1 cellular context compared by ENCODE assay signal in genomic region chr1:155244368-155245162, GRCh38.
TF ChIP-seq lines count a peak whose summit lies in the region.

No MANE protein-coding gene starts in this region.

TF ChIP-seq in K562, 482 proteins besides CTCF, POLR2A, EP300 and RAD21 (continues in another document):
- no peak for TF ChIP-seq MCM3 (IDR thresholded peaks at IDR 0.05)
- no peak for TF ChIP-seq RBBP5 (IDR thresholded peaks at IDR 0.05; ENCODE audit: borderline replicate concordance, insufficient read depth, low read length, poor library complexity, severe bottlenecking)
- no peak for TF ChIP-seq ZKSCAN3 (CRISPR knock-in tag; IDR thresholded peaks at IDR 0.05)
- TF ChIP-seq FOXO4 (CRISPR knock-in tag; IDR thresholded peaks at IDR 0.05): no peak
- no peak for TF ChIP-seq ZNF583 (CRISPR knock-in tag; IDR thresholded peaks at IDR 0.05)
- TF ChIP-seq KLF13 (tag; IDR thresholded peaks at IDR 0.05; ENCODE audit: borderline replicate concordance, low read depth): peak; percentile 88; the same call in 1 of the 2 replicates
- no peak for TF ChIP-seq SIN3B (IDR thresholded peaks at IDR 0.05; ENCODE audit: low read depth)
- no peak for TF ChIP-seq BACH1 (tag; IDR thresholded peaks at IDR 0.05)
- TF ChIP-seq FIP1L1 (IDR thresholded peaks at IDR 0.05; ENCODE audit: low read depth, low read length, poor library complexity, severe bottlenecking): peak; percentile 81
- no peak for TF ChIP-seq ZC3H4 (CRISPR knock-in tag; IDR thresholded peaks at IDR 0.05; ENCODE audit: borderline replicate concordance)
- peak; percentile 87 for TF ChIP-seq ZNF431 (CRISPR knock-in tag; IDR thresholded peaks at IDR 0.05)
- TF ChIP-seq ZNF184 (CRISPR knock-in tag; IDR thresholded peaks at IDR 0.05): no peak
- TF ChIP-seq TSC22D4 (tag; IDR thresholded peaks at IDR 0.05): no peak
- TF ChIP-seq U2AF1 (optimal IDR thresholded peaks at IDR 0.05; ENCODE audit: low read depth, low read length): peak; percentile 64
- no peak for TF ChIP-seq CHD1 (IDR thresholded peaks at IDR 0.05; ENCODE audit: low read length)
- TF ChIP-seq U2AF2 (optimal IDR thresholded peaks at IDR 0.05; ENCODE audit: low read depth, low read length): no peak
- no peak for TF ChIP-seq MCM2 (IDR thresholded peaks at IDR 0.05; ENCODE audit: low read depth)
- peak; percentile 96 for TF ChIP-seq LEF1 (IDR thresholded peaks at IDR 0.05)
- peak; percentile 79 for TF ChIP-seq KAT7 (CRISPR knock-in tag; IDR thresholded peaks at IDR 0.05; ENCODE audit: borderline replicate concordance)
- TF ChIP-seq PRMT5 (CRISPR knock-in tag; IDR thresholded peaks at IDR 0.05): 0 out of 2 replicates have a peak, but pooled peaks have one; percentile 56
- no peak for TF ChIP-seq SAP30 (IDR thresholded peaks at IDR 0.05; ENCODE audit: borderline replicate concordance, insufficient read depth, low read depth, low read length, poor library complexity, severe bottlenecking)
- TF ChIP-seq PTRF (tag; IDR thresholded peaks at IDR 0.05): no peak
- TF ChIP-seq ILK (tag; IDR thresholded peaks at IDR 0.05; ENCODE audit: borderline replicate concordance, low read depth): no peak
- peak; percentile 87 for TF ChIP-seq GABPB1 (CRISPR knock-in tag; IDR thresholded peaks at IDR 0.05)
- no peak for TF ChIP-seq SETDB1 (IDR thresholded peaks at IDR 0.05; ENCODE audit: low read length)
- peak; percentile 100 for TF ChIP-seq NBN (IDR thresholded peaks at IDR 0.05; ENCODE audit: low read depth)
- TF ChIP-seq SMC3 (conservative IDR thresholded peaks at IDR 0.05; ENCODE audit: insufficient read depth, low read depth, low read length): peak; percentile 37
- no peak; the same call in 1 of the 2 replicates for TF ChIP-seq CEBPZ (IDR thresholded peaks at IDR 0.05; ENCODE audit: borderline replicate concordance, low read depth, low read length)
- TF ChIP-seq RBM34 (IDR thresholded peaks at IDR 0.05; ENCODE audit: borderline replicate concordance, insufficient read depth, low read length): no peak
- no peak for TF ChIP-seq ZNF644 (tag; IDR thresholded peaks at IDR 0.05; ENCODE audit: low read depth)
- peak; percentile 93; the same call in 1 of the 2 replicates for TF ChIP-seq THRAP3 (IDR thresholded peaks at IDR 0.05; ENCODE audit: borderline replicate concordance)
- peak; percentile 69 for TF ChIP-seq ATF1 (CRISPR knock-in tag; IDR thresholded peaks at IDR 0.05)
- peak; percentile 97 for TF ChIP-seq ATF1 (tag; IDR thresholded peaks at IDR 0.05)
- no peak for TF ChIP-seq ELK3 (CRISPR knock-in tag; IDR thresholded peaks at IDR 0.05)
- TF ChIP-seq BDP1 (IDR thresholded peaks at IDR 0.05; ENCODE audit: insufficient read depth, insufficient read length): no peak
- TF ChIP-seq HMBOX1 (IDR thresholded peaks at IDR 0.05): peak; percentile 16; the same call in 1 of the 2 replicates
- TF ChIP-seq KLF10 (CRISPR knock-in tag; IDR thresholded peaks at IDR 0.05): no peak
- no peak for TF ChIP-seq ZNF512 (tag; IDR thresholded peaks at IDR 0.05)
- TF ChIP-seq FUS (optimal IDR thresholded peaks at IDR 0.05; ENCODE audit: low read depth, low read length): no peak
- peak; percentile 97 for TF ChIP-seq HBP1 (CRISPR knock-in tag; IDR thresholded peaks at IDR 0.05)
- peak; percentile 83 for TF ChIP-seq PML (IDR thresholded peaks at IDR 0.05; ENCODE audit: low read length)
- no peak for TF ChIP-seq DDX20 (tag; IDR thresholded peaks at IDR 0.05; ENCODE audit: low read depth)
- TF ChIP-seq POLR2G (IDR thresholded peaks at IDR 0.05; ENCODE audit: low read depth, low read length): peak; percentile 97
- no peak for TF ChIP-seq JUNB (CRISPR knock-in tag; conservative IDR thresholded peaks at IDR 0.05)
- TF ChIP-seq CLOCK (CRISPR knock-in tag; IDR thresholded peaks at IDR 0.05; ENCODE audit: borderline replicate concordance): no peak; the same call in 1 of the 2 replicates
- TF ChIP-seq ZNF609 (CRISPR knock-in tag; IDR thresholded peaks at IDR 0.05; ENCODE audit: borderline replicate concordance): peak; percentile 99
- peak; percentile 98 for TF ChIP-seq BCOR (IDR thresholded peaks at IDR 0.05)
- peak; percentile 57 for TF ChIP-seq NCOA4 (IDR thresholded peaks at IDR 0.05; ENCODE audit: partially characterized antibody)
- no peak for TF ChIP-seq ZNF655 (CRISPR knock-in tag; IDR thresholded peaks at IDR 0.05)
- TF ChIP-seq ZNF316 (IDR thresholded peaks at IDR 0.05): no peak
